In genomic region chr3:56810912-56811544, GRCh38 we compare ENCODE assay signal across 16 cellular contexts. TPM values are rescaled to one million over a fixed set of nuclear protein-coding genes. Genes with fewer than 3 reads are reported as not detected.
A peak's percentile ranks its signal among the peaks of the same experiment; 100 is the strongest.
DNase-seq lines count a peak whose midpoint lies in the region; ATAC-seq and TF ChIP-seq lines count a peak whose summit lies in the region.
"Had no signal": no experiment of that assay in that cellular context is flagged by ENCODE, and none has a peak within 500 bp of the region (broad histone marks: within the 10 kb centered on the region; RNA-seq: fewer than 3 reads in every experiment).

No MANE protein-coding gene starts in this region.

- H2AK5ac ChIP-seq in mesenchymal stem cell (ENCODE audit: low read length, severe bottlenecking), result no peak overlapping the region

- H3K4me2 ChIP-seq in PC-3 (ENCODE audit: low read length) (peak overlapping the region; percentile 83), mesenchymal stem cell (ENCODE audit: low read length, poor library complexity, severe bottlenecking) (no peak overlapping the region)

- no peak overlapping the region for H2BK15ac ChIP-seq in mesenchymal stem cell (ENCODE audit: low read depth, poor library complexity, severe bottlenecking)

- no peaks in the 10 kb centered on the region for H3K79me1 ChIP-seq in mesenchymal stem cell (replicated peaks; ENCODE audit: low read length, poor library complexity, severe bottlenecking)

- no peak overlapping the region for H4K91ac ChIP-seq in mesenchymal stem cell (ENCODE audit: low read length)

- POLR2A ChIA-PET in PC-3 (lab: Charles Lee; ENCODE audit: unreplicated experiment), result interaction anchor here (0.6 kb wide), 1 partner anchor 14 kb away, joined by 4 read pairs; no protein-coding TSS in a partner anchor

- no peak overlapping the region for H3K14ac ChIP-seq in mesenchymal stem cell (ENCODE audit: low read length in 2 of 2)

- BruUV-seq in PC-3 (replicated peaks; lab: Mats Ljungman, UMichigan), result no TSS peak

- ATAC-seq in PC-3, result peak; percentile 9; the same call in 1 of the 2 replicates
- ATAC-seq: HCT116 had no signal

- intact Hi-C loops in PC-3 (cut with micrococcal nuclease), result loop anchor here (5.0 kb wide), 1 partner anchor 111 kb away; no protein-coding TSS in a partner anchor
- intact Hi-C loops in ovary (cut with DNase I), result no loop called here

- no peak overlapping the region for H2BK120ac ChIP-seq in mesenchymal stem cell (ENCODE audit: low read depth, low read length)

- H3K4me3 ChIP-seq in PC-3 (ENCODE audit: low read length) (peak overlapping the region; percentile 53), mesenchymal stem cell (ENCODE audit: insufficient read depth in 1 of 2, low read depth in 1 of 2, low read length in 2 of 2) (no peak overlapping the region), endodermal cell (ENCODE audit: low read length) (no peak overlapping the region), ovary (no peak overlapping the region)
- H3K4me3 ChIP-seq: skin epidermis had no signal

- CTCF ChIA-PET in PC-3 (lab: Charles Lee), result no interaction called here

- H4K8ac ChIP-seq in mesenchymal stem cell (ENCODE audit: low read length), result no peak overlapping the region

- TF ChIP-seq EP300 in ovary (IDR thresholded peaks at IDR 0.05), result no peak

- no peak overlapping the region for H3K4me3 Mint-ChIP-seq in endodermal cell

- DNase-seq in DMS 273 treated with DMSO at 0.1 percent for 48 hours (lab: John Stamatoyannopoulos, UW), result peak; percentile 87
- DNase-seq in PC-3, result peak; percentile 81
- peak; percentile 80 for DNase-seq in islet precursor cell
- no peak for DNase-seq in mesenchymal stem cell
- no peak for DNase-seq in endodermal cell
- DNase-seq in ovary, result no peak
- no peak for DNase-seq in NCI-H2081 treated with DMSO at 0.1 percent for 48 hours (lab: John Stamatoyannopoulos, UW)
- DNase-seq: activated gamma-delta T cell treated with Interleukin-2 at 50 U/mL for 16 hours; effector CD4-positive, alpha-beta T cell; Kasumi-1; NCI-H2081; nucleus accumbens; stimulated activated naive CD8-positive, alpha-beta T cell treated with anti-CD3 and anti-CD28 coated beads, Interleukin-15, Interleukin-2, amounts not matched to agents 100 U/mL and 50 U/mL, for 24 hours had no signal

- no peak for TF ChIP-seq POLR2A in ovary (IDR thresholded peaks at IDR 0.05)

- H3K27ac ChIP-seq in 22Rv1 (peak overlapping the region; percentile 70), PC-3 (ENCODE audit: low read length) (peak overlapping the region; percentile 69), mesenchymal stem cell (ENCODE audit: low read length, poor library complexity, severe bottlenecking) (no peak overlapping the region), endodermal cell (ENCODE audit: low read depth, low read length) (no peak overlapping the region), ovary (no peak overlapping the region)

- H2AFZ ChIP-seq in PC-3 (ENCODE audit: low read length) (peak overlapping the region; percentile 13; the same call in 1 of the 2 replicates), mesenchymal stem cell (ENCODE audit: low read depth, low read length) (no peak overlapping the region)

- no peak for TF ChIP-seq CTCF in 22Rv1 (IDR thresholded peaks at IDR 0.05)
- no peak for TF ChIP-seq CTCF in PC-3 (conservative IDR thresholded peaks at IDR 0.05; ENCODE audit: low read depth, low read length)
- no peak for TF ChIP-seq CTCF in endodermal cell (conservative IDR thresholded peaks at IDR 0.05)
- TF ChIP-seq CTCF in ovary (IDR thresholded peaks at IDR 0.05), result no peak

- no peak overlapping the region for H3K23ac ChIP-seq in mesenchymal stem cell (ENCODE audit: low read length in 2 of 2)

- H2BK12ac ChIP-seq in mesenchymal stem cell (ENCODE audit: low read length in 2 of 2), result no peak overlapping the region

- WGBS in mesenchymal stem cell, result 79% methylated on average over 5 of the region's 5 CpGs
- 86 to 94% methylated on average over 2 to 5 of the region's 5 CpGs for WGBS in endodermal cell (ENCODE audit: insufficient coverage in 1 of 2, insufficient read length in 1 of 2), 2 experiments
- 74 to 79% (median 79%) methylated on average over 5 of the region's 5 CpGs for WGBS in ovary, 3 donors

- H3K4me1 ChIP-seq in PC-3 (ENCODE audit: insufficient read depth, low read length), result peaks cover 41% of the 10 kb centered on the region
- H3K4me1 ChIP-seq in mesenchymal stem cell (ENCODE audit: control insufficient read depth, insufficient read depth, low read depth, low read length), result no peaks in the 10 kb centered on the region
- peaks cover 8% of the 10 kb centered on the region for H3K4me1 ChIP-seq in endodermal cell (ENCODE audit: control insufficient read depth, insufficient read depth, low read length)
- H3K4me1 ChIP-seq in ovary (ENCODE audit: insufficient read depth), result no peaks in the 10 kb centered on the region

- H3K27me3 Mint-ChIP-seq in endodermal cell (ENCODE audit: insufficient read depth), result peaks cover 1% of the 10 kb centered on the region

- no peaks in the 10 kb centered on the region for H3K27me3 ChIP-seq in PC-3 (ENCODE audit: low read length)
- H3K27me3 ChIP-seq in mesenchymal stem cell (ENCODE audit: control insufficient read depth in 1 of 2, insufficient read depth in 1 of 2, low read length in 2 of 2), result peaks cover 0 to 20% of the 10 kb centered on the region in 2 experiments
- no peaks in the 10 kb centered on the region for H3K27me3 ChIP-seq in endodermal cell (ENCODE audit: control insufficient read depth, insufficient read depth, low read length, poor library complexity, severe bottlenecking)
- H3K27me3 ChIP-seq in ovary, result no peaks in the 10 kb centered on the region

- H3F3A ChIP-seq in PC-3 (ENCODE audit: low read length, unreplicated experiment), result no peaks in the 10 kb centered on the region

- no peak overlapping the region for H2BK5ac ChIP-seq in mesenchymal stem cell (ENCODE audit: low read depth, low read length, poor library complexity, severe bottlenecking)

- no peak overlapping the region for H3K18ac ChIP-seq in mesenchymal stem cell (ENCODE audit: low read depth in 1 of 2, low read length in 2 of 2)

- H3K9ac ChIP-seq in PC-3 (ENCODE audit: low read length) (no peak overlapping the region), mesenchymal stem cell (ENCODE audit: low read length) (no peak overlapping the region), endodermal cell (ENCODE audit: extremely low read depth, low read length, poor library complexity, severe bottlenecking) (no peak overlapping the region)

- no peaks in the 10 kb centered on the region for H3K9me3 Mint-ChIP-seq in endodermal cell

- no peaks in the 10 kb centered on the region for H4K20me1 ChIP-seq in PC-3 (ENCODE audit: low read length)

- H3K4ac ChIP-seq in mesenchymal stem cell (ENCODE audit: low read depth in 1 of 2, low read length in 2 of 2), result no peak overlapping the region

- no peaks in the 10 kb centered on the region for H3K79me2 ChIP-seq in PC-3 (ENCODE audit: low read length)

- no peaks in the 10 kb centered on the region for H3K36me3 Mint-ChIP-seq in endodermal cell (ENCODE audit: low read depth)

- H3K4me1 Mint-ChIP-seq in endodermal cell, result peaks cover 20% of the 10 kb centered on the region

- no peak overlapping the region for H3K27ac Mint-ChIP-seq in endodermal cell

- H3K36me3 ChIP-seq in PC-3 (ENCODE audit: low read depth, low read length) (no peaks in the 10 kb centered on the region), mesenchymal stem cell (ENCODE audit: control insufficient read depth in 1 of 2, insufficient read depth in 2 of 2, low read depth in 1 of 2, low read length in 2 of 2) (no peaks in the 10 kb centered on the region), endodermal cell (ENCODE audit: control insufficient read depth, insufficient read depth, low read length) (no peaks in the 10 kb centered on the region), ovary (no peaks in the 10 kb centered on the region)

- no peaks in the 10 kb centered on the region for H3K9me3 ChIP-seq in PC-3 (ENCODE audit: low read length)
- no peaks in the 10 kb centered on the region for H3K9me3 ChIP-seq in mesenchymal stem cell (ENCODE audit: control insufficient read depth, low read length)
- H3K9me3 ChIP-seq in endodermal cell (ENCODE audit: control insufficient read depth, low read length), result no peaks in the 10 kb centered on the region
- H3K9me3 ChIP-seq in ovary, result no peaks in the 10 kb centered on the region

- no peaks in the 10 kb centered on the region for H3K9me2 ChIP-seq in PC-3 (replicated peaks; ENCODE audit: low read length)

RNA-seq across cellular contexts. Expression of gene ARHGEF3, which starts 9.3 kb away (rescaled TPM):
- 8.7 and 12.6 TPM in 2 replicates for total RNA-seq in PC-3 (2014; rRNA removed)
- 15.6 TPM for polyA plus RNA-seq in mesenchymal stem cell (2013, experiment 1 of 2)
- 14.8 TPM for polyA plus RNA-seq in mesenchymal stem cell (2013, experiment 2 of 2)
- total RNA-seq in endodermal cell, result 10 to 100 TPM; 12.7 to 14.1 TPM
- polyA plus RNA-seq in endodermal cell (2013, experiment 1 of 2), result 5.8 TPM
- polyA plus RNA-seq in endodermal cell (2013, experiment 2 of 2), result 5.6 TPM
- 10 to 100 TPM; 23.5 to 48.1 (median 39.5) TPM for total RNA-seq in ovary
- polyA plus RNA-seq in ovary, result 10 to 100 TPM; 23.9 to 48.2 TPM

Comparison
In these comparisons a context has a peak if more than half of its experiments do, and no peak if none do; other contexts are left out.
1. H3K27ac ChIP-seq: peak in 22Rv1 (single experiment) and PC-3 (single experiment); none in mesenchymal stem cell (single experiment), endodermal cell (single experiment) and ovary (0 of 2).
2. DNase-seq: peak in DMS 273 treated with DMSO at 0.1 percent for 48 hours (single experiment), PC-3 (single experiment) and islet precursor cell (single experiment); none in mesenchymal stem cell (single experiment), endodermal cell (single experiment), ovary (0 of 5) and NCI-H2081 treated with DMSO at 0.1 percent for 48 hours (single experiment).